23 cellular contexts compared by ENCODE assay signal in the genomic region with DNA sequence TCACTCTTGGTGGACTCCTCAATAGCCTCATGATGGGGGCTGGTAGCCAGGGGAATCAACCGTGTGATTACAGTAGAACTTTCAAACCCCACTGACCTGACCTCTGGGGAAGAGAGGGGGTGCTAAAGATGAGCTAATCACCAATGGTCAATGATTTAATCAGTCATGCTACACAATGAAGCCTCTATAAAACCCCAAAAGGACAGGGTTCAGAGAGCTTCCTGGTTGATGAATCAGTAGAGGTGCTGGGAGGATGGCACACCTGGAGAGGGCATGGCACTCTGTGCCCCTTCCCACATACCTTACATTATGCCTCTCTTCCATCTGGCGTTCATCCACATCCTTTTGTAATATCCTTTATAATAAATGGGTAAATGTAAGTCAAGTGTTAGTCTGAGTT. TPM values are rescaled to one million over a fixed set of nuclear protein-coding genes. Genes with fewer than 3 reads are reported as not detected.
"Had no signal": no experiment of that assay in that cellular context is flagged by ENCODE, and none has a peak within 500 bp of the region (broad histone marks: within the 10 kb centered on the region; RNA-seq: fewer than 3 reads in every experiment).

No MANE protein-coding gene starts in this region.

- H3K4me1 ChIP-seq: gastroesophageal sphincter, lower lobe of right lung, parathyroid adenoma, tibial artery had no signal

- H2AFZ ChIP-seq: neural progenitor cell, parathyroid adenoma had no signal

- H3K36me3 ChIP-seq: gastroesophageal sphincter, lower lobe of right lung, neural progenitor cell, suprapubic skin, tibial artery had no signal

- ATAC-seq: activated naive CD4-positive, alpha-beta T cell treated with anti-CD3 and anti-CD28 coated beads, Interleukin-2, amount 50 U/mL, for 72 hours; activated T-cell treated with anti-CD3 and anti-CD28 coated beads, Interleukin-2, amount 50 U/mL, for 72 hours; gastroesophageal sphincter; left lobe of liver; lower lobe of right lung; natural killer cell had no signal

- H3K4me3 ChIP-seq: gastroesophageal sphincter, lower lobe of right lung, neural progenitor cell, suprapubic skin, tibial artery had no signal

- H3K27ac ChIP-seq: gastroesophageal sphincter, lower lobe of right lung, neural progenitor cell, parathyroid adenoma, suprapubic skin, tibial artery, VCaP had no signal

- H3K9ac ChIP-seq: neural progenitor cell, parathyroid adenoma had no signal

- DNase-seq: activated CD4-positive, alpha-beta T cell treated with anti-CD3 and anti-CD28 coated beads for 4 hours; activated CD4-positive, alpha-beta T cell treated with anti-CD3 and anti-CD28 coated beads, Interleukin-2, amount 50 U/mL, for 4 hours; activated naive CD4-positive, alpha-beta T cell; activated T-cell treated with anti-CD3 and anti-CD28 coated beads for 4 hours; activated T-cell treated with anti-CD3 and anti-CD28 coated beads, Interleukin-2, amount 50 U/mL, for 72 hours; effector CD4-positive, alpha-beta T cell; head of caudate nucleus; hypothalamus; immature natural killer cell; lower lobe of right lung; mesendoderm; natural killer cell; occipital lobe; right cardiac atrium; stimulated activated naive CD4-positive, alpha-beta T cell; tibial artery had no signal

- H3K9me3 ChIP-seq: gastroesophageal sphincter, lower lobe of right lung, suprapubic skin, tibial artery had no signal

- H3K27me3 ChIP-seq: gastroesophageal sphincter, neural progenitor cell, suprapubic skin, tibial artery had no signal

- H3K4me2 ChIP-seq: neural progenitor cell had no signal

- H3K79me2 ChIP-seq: parathyroid adenoma had no signal

RNA-seq across cellular contexts. Expression of a gene that starts 8.9 kb away (rescaled TPM):
- total RNA-seq: activated naive CD4-positive, alpha-beta T cell treated with anti-CD3 and anti-CD28 coated beads, Interleukin-2, amount 50 U/mL, for 72 hours had no signal
